In genomic region chr3:39407773-39408492, GRCh38 we compare ENCODE assay signal across 9 cellular contexts. TPM values are rescaled to one million over a fixed set of nuclear protein-coding genes. Genes with fewer than 3 reads are reported as not detected.
DNase-seq lines count a peak whose midpoint lies in the region; ATAC-seq and TF ChIP-seq lines count a peak whose summit lies in the region.
"Had no signal": no experiment of that assay in that cellular context is flagged by ENCODE, and none has a peak within 500 bp of the region (broad histone marks: within the 10 kb centered on the region; RNA-seq: fewer than 3 reads in every experiment).

No MANE protein-coding gene starts in this region.

- H3K9me3 ChIP-seq in esophagus (ENCODE audit: control insufficient read depth in 2 of 2, insufficient read depth in 1 of 2, low read depth in 1 of 2, low read length in 1 of 2) = no peaks in the 10 kb centered on the region

- ATAC-seq in left lobe of liver (no peak), GM21619 (IDR thresholded peaks at IDR 0.05; ENCODE audit: unreplicated experiment) (no peak), GM19035 (IDR thresholded peaks at IDR 0.05; ENCODE audit: unreplicated experiment) (no peak)

- no peak for TF ChIP-seq CTCF in GM12864 (IDR thresholded peaks at IDR 0.05; ENCODE audit: low read depth, low read length, missing control alignments)
- TF ChIP-seq CTCF in progenitor cell of endocrine pancreas (IDR thresholded peaks at IDR 0.05; ENCODE audit: unreplicated experiment) = no peak

- H3K4me3 ChIP-seq in GM12864 (ENCODE audit: low read depth, low read length) (peak overlapping the region; percentile 97), esophagus (ENCODE audit: low read depth in 1 of 2, low read length in 2 of 2) (peak overlapping the region; percentile 78 to 97)

- no peaks in the 10 kb centered on the region for H3K27me3 Mint-ChIP-seq in progenitor cell of endocrine pancreas

- H3K9me3 Mint-ChIP-seq in progenitor cell of endocrine pancreas (ENCODE audit: low read depth) = no peaks in the 10 kb centered on the region

- H3K36me3 Mint-ChIP-seq in progenitor cell of endocrine pancreas (ENCODE audit: insufficient read depth) = peaks cover 29% of the 10 kb centered on the region

- H3K27ac Mint-ChIP-seq in progenitor cell of endocrine pancreas = peak overlapping the region; percentile 89

- WGBS in esophagus, 2 donors = 49 to 60% methylated on average over 6 of the region's 6 CpGs

- H3K4me1 ChIP-seq in esophagus (ENCODE audit: control insufficient read depth in 2 of 2, insufficient read depth in 2 of 2, low read length in 1 of 2) = no peaks in the 10 kb centered on the region

- H3K4me1 Mint-ChIP-seq in progenitor cell of endocrine pancreas (ENCODE audit: low read depth) = peaks cover 15% of the 10 kb centered on the region

- no peak overlapping the region for H3K27ac ChIP-seq in esophagus (ENCODE audit: low read depth in 2 of 2, low read length in 1 of 2)

- peak overlapping the region; percentile 92 for H3K4me3 Mint-ChIP-seq in progenitor cell of endocrine pancreas (ENCODE audit: low read depth)

- no peaks in the 10 kb centered on the region for H3K27me3 ChIP-seq in esophagus (ENCODE audit: control insufficient read depth in 1 of 2, insufficient read depth in 2 of 2, low read length in 2 of 2)

- H3K36me3 ChIP-seq in esophagus (ENCODE audit: control insufficient read depth in 2 of 2, insufficient read depth in 2 of 2, low read length in 1 of 2) = peaks cover 9 to 18% of the 10 kb centered on the region in 2 donors

- no peak for DNase-seq in GM12864 (ENCODE audit: low read depth)
- DNase-seq in RKO (ENCODE audit: low spot score) = peak; percentile 44
- DNase-seq in progenitor cell of endocrine pancreas (ENCODE audit: low spot score, unreplicated experiment) = no peak
- no peak for DNase-seq in left lobe of liver (ENCODE audit: low spot score)
- DNase-seq in UCSD-AML1 (lab: John Stamatoyannopoulos, UW; ENCODE audit: unreplicated experiment) = no peak
- DNase-seq: NCI-H748 treated with DMSO at 0.1 percent for 48 hours had no signal

RNA-seq across cellular contexts. Expression of gene RPSA, which starts 1.4 kb away (rescaled TPM):
- 1,000 to 10,000 TPM in 1 of 2 donors, 100 to 1,000 TPM in 1; 872 to 1,509 TPM for polyA plus RNA-seq in esophagus
- total RNA-seq in progenitor cell of endocrine pancreas = 1,289 and 1,295 TPM in 2 replicates
- 280 TPM for total RNA-seq in left lobe of liver

RNA-seq across cellular contexts. Expression of gene SLC25A38, which starts 24.8 kb away (rescaled TPM):
- polyA plus RNA-seq in esophagus = 10 to 100 TPM in 1 of 2 donors, 1 to 10 TPM in 1; 9.2 to 11.9 TPM
- total RNA-seq in progenitor cell of endocrine pancreas (34.6 and 38.0 TPM in 2 replicates), left lobe of liver (28.9 TPM)

RNA-seq across cellular contexts. Expression of gene MOBP, which starts 59.5 kb away (rescaled TPM):
- polyA plus RNA-seq in esophagus = not detected
- total RNA-seq in progenitor cell of endocrine pancreas = not detected in 2 replicates
- not detected for total RNA-seq in left lobe of liver
